In the genomic region with DNA sequence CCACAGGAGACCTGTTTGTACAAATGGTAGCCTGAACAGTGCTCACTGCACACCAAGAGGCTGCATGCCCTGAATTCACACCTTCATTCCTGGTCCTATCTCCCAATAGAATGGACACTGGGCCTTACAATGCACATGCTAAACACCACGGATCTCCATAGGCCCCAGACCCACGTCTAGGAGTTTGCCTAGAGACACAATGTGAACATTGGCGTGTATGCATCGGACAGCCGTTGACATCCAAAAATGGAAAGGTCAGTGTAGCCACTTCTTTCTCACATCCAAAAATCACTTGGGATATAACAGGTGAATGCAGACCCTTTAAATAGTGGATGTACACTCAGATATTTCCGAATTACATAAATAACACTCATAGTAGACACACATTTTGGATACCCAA, we compare ENCODE assay signal across 20 cellular contexts. TPM values are rescaled to one million over a fixed set of nuclear protein-coding genes. Genes with fewer than 3 reads are reported as not detected.
DNase-seq lines count a peak whose midpoint lies in the region; ATAC-seq and TF ChIP-seq lines count a peak whose summit lies in the region.
"Had no signal": no experiment of that assay in that cellular context is flagged by ENCODE, and none has a peak within 500 bp of the region (broad histone marks: within the 10 kb centered on the region; RNA-seq: fewer than 3 reads in every experiment).

No MANE protein-coding gene starts in this region.

- H3K4me3 ChIP-seq in GM12865 (ENCODE audit: low read depth, low read length): peak overlapping the region; percentile 87
- H3K4me3 ChIP-seq in colonic mucosa: no peak overlapping the region
- H3K4me3 ChIP-seq: dorsolateral prefrontal cortex, prostate gland, transverse colon had no signal

- peaks cover 27% of the 10 kb centered on the region for H3K4me1 Mint-ChIP-seq in T-helper 2 cell treated with Interferon-gamma antibody and Interleukin-4, amounts not matched to agents 5 μg/mL and 100 μg/mL, for 36 hours (ENCODE audit: low read depth)
- peaks cover 53% of the 10 kb centered on the region for H3K4me1 Mint-ChIP-seq in WTC11
- H3K4me1 Mint-ChIP-seq in neural crest cell: peaks cover 56% of the 10 kb centered on the region

- CTCF ChIA-PET in WTC11 (lab: Charles Lee): no interaction called here

- ATAC-seq in WTC11: no peak
- no peak for ATAC-seq in HG03520 (IDR thresholded peaks at IDR 0.05; ENCODE audit: unreplicated experiment)
- ATAC-seq in HG03432 (IDR thresholded peaks at IDR 0.05; ENCODE audit: unreplicated experiment): no peak
- ATAC-seq: esophagus mucosa, left ventricle myocardium superior had no signal

- peaks cover 99% of the 10 kb centered on the region for H3K27me3 ChIP-seq in colonic mucosa

- TF ChIP-seq CTCF in GM12865 (IDR thresholded peaks at IDR 0.05; ENCODE audit: insufficient read depth, low read depth, low read length, missing control alignments) (no peak), WTC11 (IDR thresholded peaks at IDR 0.05) (no peak), neural crest cell (conservative IDR thresholded peaks at IDR 0.05) (no peak), colonic mucosa (IDR thresholded peaks at IDR 0.05) (no peak)

- H3K27ac Mint-ChIP-seq in T-helper 2 cell treated with Interferon-gamma antibody and Interleukin-4, amounts not matched to agents 5 μg/mL and 100 μg/mL, for 36 hours: no peak overlapping the region
- H3K27ac Mint-ChIP-seq in WTC11 (no peak overlapping the region), neural crest cell (ENCODE audit: unreplicated experiment) (no peak overlapping the region)

- no peaks in the 10 kb centered on the region for H3K36me3 ChIP-seq in colonic mucosa
- H3K36me3 ChIP-seq: brain microvascular endothelial cell, prostate gland, transverse colon had no signal

- H3K4me1 ChIP-seq in colonic mucosa: peaks cover 21% of the 10 kb centered on the region

- H3K27me3 Mint-ChIP-seq in T-helper 2 cell treated with Interferon-gamma antibody and Interleukin-4, amounts not matched to agents 5 μg/mL and 100 μg/mL, for 36 hours (ENCODE audit: low read depth): peaks cover 90% of the 10 kb centered on the region
- peaks cover 100% of the 10 kb centered on the region for H3K27me3 Mint-ChIP-seq in WTC11 (ENCODE audit: low read depth)
- H3K27me3 Mint-ChIP-seq in neural crest cell (ENCODE audit: low read depth): peaks cover 98% of the 10 kb centered on the region

- intact Hi-C loops in colonic mucosa (cut with DNase I): no loop called here

- no peaks in the 10 kb centered on the region for H3K9me3 ChIP-seq in colonic mucosa
- H3K9me3 ChIP-seq: prostate gland, transverse colon had no signal

- no peak overlapping the region for H3K27ac ChIP-seq in colonic mucosa
- H3K27ac ChIP-seq: brain microvascular endothelial cell, dorsolateral prefrontal cortex, prostate gland, RWPE1, transverse colon had no signal

- H3K4me3 Mint-ChIP-seq in T-helper 2 cell treated with Interferon-gamma antibody and Interleukin-4, amounts not matched to agents 5 μg/mL and 100 μg/mL, for 36 hours: peak overlapping the region; percentile 4
- H3K4me3 Mint-ChIP-seq in WTC11 (peak overlapping the region; percentile 74), neural crest cell (peak overlapping the region; percentile 69)

- no peak overlapping the region for H3K9ac ChIP-seq in colonic mucosa (ENCODE audit: low read depth in 2 of 2, low read length in 2 of 2)

- H3K36me3 Mint-ChIP-seq in T-helper 2 cell treated with Interferon-gamma antibody and Interleukin-4, amounts not matched to agents 5 μg/mL and 100 μg/mL, for 36 hours (ENCODE audit: low read depth): peaks cover 3% of the 10 kb centered on the region
- H3K36me3 Mint-ChIP-seq in WTC11 (no peaks in the 10 kb centered on the region), neural crest cell (ENCODE audit: low read depth) (peaks cover 2% of the 10 kb centered on the region)

- POLR2A ChIA-PET in WTC11 (lab: Charles Lee): no interaction called here

- no peak for DNase-seq in T-helper 2 cell treated with Interferon-gamma antibody and Interleukin-4, amounts not matched to agents 5 μg/mL and 100 μg/mL, for 36 hours (ENCODE audit: low spot score)
- DNase-seq in T-helper 2 cell: no peak
- no peak for DNase-seq in GM12865 (ENCODE audit: low read depth)
- DNase-seq in WTC11 (ENCODE audit: low spot score): no peak
- no peak for DNase-seq in neural crest cell (ENCODE audit: low read depth, low spot score)
- DNase-seq in colonic mucosa: no peak
- DNase-seq: activated CD8-positive, alpha-beta memory T cell treated with anti-CD3 and anti-CD28 coated beads, Interleukin-2, amount 50 U/mL, for 4 hours; activated naive CD4-positive, alpha-beta T cell treated with Interleukin-2 at 50 U/mL for 16 hours; brain microvascular endothelial cell; dorsolateral prefrontal cortex; left ventricle myocardium superior; MM.1S; NCI-H1694 treated with DMSO at 0.1 percent for 48 hours; NK-92 treated with Interleukin-12 subunit alpha and Interleukin-12 subunit beta, amount 100 ng/mL, for 24 hours; transverse colon had no signal

- no peaks in the 10 kb centered on the region for H3K9me3 Mint-ChIP-seq in T-helper 2 cell treated with Interferon-gamma antibody and Interleukin-4, amounts not matched to agents 5 μg/mL and 100 μg/mL, for 36 hours
- H3K9me3 Mint-ChIP-seq in WTC11 (no peaks in the 10 kb centered on the region), neural crest cell (no peaks in the 10 kb centered on the region)

TF ChIP-seq in WTC11, 78 proteins besides CTCF, POLR2A, EP300 and RAD21 (continues in another document):
- TF ChIP-seq ZNF425 (CRISPR knock-in tag; conservative IDR thresholded peaks at IDR 0.05) (no peak), ESRRA (CRISPR knock-in tag; IDR thresholded peaks at IDR 0.05; ENCODE audit: borderline replicate concordance) (no peak), NR2C2 (CRISPR knock-in tag; IDR thresholded peaks at IDR 0.05) (no peak), ELF4 (CRISPR knock-in tag; IDR thresholded peaks at IDR 0.05; ENCODE audit: low read depth) (no peak), TP53 (CRISPR knock-in tag; IDR thresholded peaks at IDR 0.05) (no peak), HMGA2 (CRISPR knock-in tag; IDR thresholded peaks at IDR 0.05) (no peak), ZNF512 (CRISPR knock-in tag; IDR thresholded peaks at IDR 0.05; ENCODE audit: borderline replicate concordance) (no peak), FOXK1 (CRISPR knock-in tag; IDR thresholded peaks at IDR 0.05) (no peak), OVOL2 (CRISPR knock-in tag; IDR thresholded peaks at IDR 0.05; ENCODE audit: borderline replicate concordance) (no peak), GABPB1 (CRISPR knock-in tag; IDR thresholded peaks at IDR 0.05) (no peak), ETV6 (CRISPR knock-in tag; IDR thresholded peaks at IDR 0.05) (no peak), NFYB (CRISPR knock-in tag; conservative IDR thresholded peaks at IDR 0.05; ENCODE audit: low read depth) (no peak), IRF1 (CRISPR knock-in tag; IDR thresholded peaks at IDR 0.05) (no peak)

RNA-seq across cellular contexts. Expression of gene PAX5, which starts 0.9 kb away (rescaled TPM):
- total RNA-seq in WTC11 (2021) (3.5 to 6.6 TPM (median 4.4 TPM) in 3 replicates), neural crest cell (18.1 and 19.5 TPM in 2 replicates), colonic mucosa (under 1 TPM; 0.08 to 0.32 TPM)
- total RNA-seq: left ventricle myocardium superior had no signal

Comparison
In these comparisons a context has a peak if more than half of its experiments do, and no peak if none do; other contexts are left out.
1. H3K4me3 Mint-ChIP-seq: peak in every context shown above with its lines; median percentile 74 in WTC11; 69 in neural crest cell; 4 in T-helper 2 cell treated with Interferon-gamma antibody and Interleukin-4, amounts not matched to agents 5 μg/mL and 100 μg/mL, for 36 hours.